Comparison of ENCODE assay signal across 9 cellular contexts in genomic region chr2:205696541-205697441, GRCh38. TPM values are rescaled to one million over a fixed set of nuclear protein-coding genes. Genes with fewer than 3 reads are reported as not detected.
DNase-seq lines count a peak whose midpoint lies in the region; ATAC-seq and TF ChIP-seq lines count a peak whose summit lies in the region.
"Had no signal": no experiment of that assay in that cellular context is flagged by ENCODE, and none has a peak within 500 bp of the region (broad histone marks: within the 10 kb centered on the region; RNA-seq: fewer than 3 reads in every experiment).

No MANE protein-coding gene starts in this region.

- H3K4me1 ChIP-seq in gastroesophageal sphincter (peaks cover 44 to 100% (median 57%) of the 10 kb centered on the region in 3 donors), A673 (ENCODE audit: insufficient read depth, low read length, poor library complexity, severe bottlenecking) (no peaks in the 10 kb centered on the region)

- no TSS peak for BruUV-seq in A673 (replicated peaks; lab: Mats Ljungman, UMichigan)

- TF ChIP-seq CTCF in C4-2B (conservative IDR thresholded peaks at IDR 0.05) (peak; percentile 22), gastroesophageal sphincter (IDR thresholded peaks at IDR 0.05) (peak; percentile 31 to 66 (median 44)), A673 (conservative IDR thresholded peaks at IDR 0.05; ENCODE audit: low read depth, low read length) (no peak)

- intact Hi-C loops in A673 (cut with micrococcal nuclease; ENCODE audit: unreplicated experiment) = no loop called here

- H3K9me3 ChIP-seq in gastroesophageal sphincter = no peaks in the 10 kb centered on the region
- H3K9me3 ChIP-seq in A673 (ENCODE audit: low read depth, low read length, poor library complexity, severe bottlenecking) = no peaks in the 10 kb centered on the region

- DNase-seq in RPMI7951 (ENCODE audit: low read depth) (peak; percentile 91), nucleus accumbens (lab: John Stamatoyannopoulos, UW) (peak in 44 of 56 donors; percentile 16 to 70 (median 46)), A673 (ENCODE audit: low spot score) (no peak), Kasumi-1 (lab: John Stamatoyannopoulos, UW) (no peak), NCI-H2081 treated with DMSO at 0.1 percent for 48 hours (lab: John Stamatoyannopoulos, UW) (no peak)
- DNase-seq: T-cell had no signal

- POLR2A ChIA-PET in A673 (lab: Charles Lee; ENCODE audit: low non-redundant PET) = no interaction called here

- ATAC-seq in gastroesophageal sphincter (peak; percentile 51), HG02678 (IDR thresholded peaks at IDR 0.05; ENCODE audit: unreplicated experiment) (no peak)
- ATAC-seq: T-cell had no signal

- CTCF ChIA-PET in A673 (lab: Charles Lee) = no interaction called here

- TF ChIP-seq POLR2A in gastroesophageal sphincter (IDR thresholded peaks at IDR 0.05) = peak in 1 of 2 donors; percentile 20

- H3K27me3 ChIP-seq in gastroesophageal sphincter = no peaks in the 10 kb centered on the region
- peaks cover 2% of the 10 kb centered on the region for H3K27me3 ChIP-seq in A673 (replicated peaks; ENCODE audit: insufficient read depth, low read depth, low read length, poor library complexity)

- H3K36me3 ChIP-seq in gastroesophageal sphincter (peaks cover 0 to 38% of the 10 kb centered on the region in 2 donors), A673 (ENCODE audit: insufficient read depth, low read length, poor library complexity, severe bottlenecking) (no peaks in the 10 kb centered on the region)

- H3K4me3 ChIP-seq in gastroesophageal sphincter (peak overlapping the region in 1 of 2 donors; percentile 26), A673 (ENCODE audit: low read depth, low read length, poor library complexity, severe bottlenecking) (no peak overlapping the region)

- H3K27ac ChIP-seq in C4-2B (no peak overlapping the region), gastroesophageal sphincter (peak overlapping the region; percentile 58 to 96 (median 93)), A673 (ENCODE audit: low read depth, low read length, poor library complexity, severe bottlenecking) (no peak overlapping the region)

- WGBS in gastroesophageal sphincter (ENCODE audit: low coverage in 1 of 2), 2 donors = 24 to 47% methylated on average over 8 to 9 of the region's 10 CpGs

- no peak for TF ChIP-seq EP300 in gastroesophageal sphincter (IDR thresholded peaks at IDR 0.05)

RNA-seq across cellular contexts. Expression of gene NRP2, which starts 14.5 kb away (rescaled TPM):
- total RNA-seq in RPMI7951 (2014; rRNA removed; shearing (Covaris generic)) = 57.7 and 73.5 TPM in 2 replicates
- total RNA-seq in gastroesophageal sphincter = 100 to 1,000 TPM; 278 to 466 (median 371) TPM
- 4.0 and 7.7 TPM in 2 replicates for total RNA-seq in A673 (2021)

Comparison
In these comparisons a context has a peak if more than half of its experiments do, and no peak if none do; other contexts are left out.
1. H3K27ac ChIP-seq: peak in gastroesophageal sphincter (4 of 4); none in C4-2B (single experiment) and A673 (single experiment).
2. DNase-seq: peak in RPMI7951 (single experiment) and nucleus accumbens (44 of 56); none in A673 (single experiment), Kasumi-1 (0 of 2) and NCI-H2081 treated with DMSO at 0.1 percent for 48 hours (single experiment).